Comparison of ENCODE assay signal across 2 cellular contexts in genomic region chr15:30435878-30436277, GRCh38. TPM values are rescaled to one million over a fixed set of nuclear protein-coding genes. Genes with fewer than 3 reads are reported as not detected.
"Had no signal": no experiment of that assay in that cellular context is flagged by ENCODE, and none has a peak within 500 bp of the region (broad histone marks: within the 10 kb centered on the region; RNA-seq: fewer than 3 reads in every experiment).

No MANE protein-coding gene starts in this region.

RNA-seq across cellular contexts. Expression of gene CHRFAM7A, which starts 42.5 kb away (rescaled TPM):
- total RNA-seq: esophagus mucosa had no signal
- polyA plus RNA-seq: mammary epithelial cell had no signal
